ENCODE assay signal across 25 cellular contexts in genomic region chr15:95150466-95150865, GRCh38.
DNase-seq lines count a peak whose midpoint lies in the region; FAIRE-seq and TF ChIP-seq lines count a peak whose summit lies in the region.
"Had no signal": no experiment of that assay in that cellular context is flagged by ENCODE, and none has a peak within 500 bp of the region (broad histone marks: within the 10 kb centered on the region; RNA-seq: fewer than 3 reads in every experiment).

No MANE protein-coding gene starts in this region.

- H3K9me1 ChIP-seq in keratinocyte (ENCODE audit: control insufficient read depth, extremely low read depth, insufficient read depth, low read length): no peaks in the 10 kb centered on the region

- DNase-seq in H4 (ENCODE audit: low spot score) (peak; percentile 70), keratinocyte (ENCODE audit: low read depth, low spot score) (no peak), urothelium cell line (ENCODE audit: low spot score) (no peak), tibial nerve (ENCODE audit: low spot score in 2 of 2) (no peak), globus pallidus (ENCODE audit: low spot score) (no peak)
- DNase-seq: 8988T; ACHN; BE2C; C1 segment of cervical spinal cord; CD4-positive, alpha-beta memory T cell; CD4-positive, CD25-positive, alpha-beta regulatory T cell; CD8-positive, alpha-beta memory T cell; COR-L47; DMS 273 treated with DMSO at 0.1 percent for 48 hours; DMS153; DMS53; DMS79; DND-41; EL; GDM1 had no signal

- no peak overlapping the region for H3K4me2 ChIP-seq in keratinocyte (ENCODE audit: control insufficient read depth, extremely low read depth, insufficient read depth, low read depth, low read length)
- H3K4me2 ChIP-seq: BLaER1 had no signal

- dilution Hi-C loops in keratinocyte (cut with MboI; ENCODE audit: extremely low pct_ligation_motif_present, low sequenced_read_pairs): no loop called here

- no peak overlapping the region for H3K9ac ChIP-seq in keratinocyte (ENCODE audit: control insufficient read depth, extremely low read depth, insufficient read depth, low read length)
- H3K9ac ChIP-seq: BLaER1 had no signal

- H4K20me1 ChIP-seq in keratinocyte (ENCODE audit: control insufficient read depth, extremely low read depth, insufficient read depth, low read length): no peaks in the 10 kb centered on the region
- H4K20me1 ChIP-seq: BLaER1 had no signal

- no peaks in the 10 kb centered on the region for H3K27me3 ChIP-seq in keratinocyte (ENCODE audit: control insufficient read depth, extremely low read depth, insufficient read depth, low read length)
- H3K27me3 ChIP-seq in tibial nerve: no peaks in the 10 kb centered on the region
- H3K27me3 ChIP-seq: BE2C, BLaER1 had no signal

- H3K36me3 ChIP-seq in keratinocyte (ENCODE audit: control insufficient read depth in 2 of 2, extremely low read depth in 1 of 2, insufficient read depth in 2 of 2, low read length in 2 of 2): no peaks in the 10 kb centered on the region
- no peaks in the 10 kb centered on the region for H3K36me3 ChIP-seq in tibial nerve
- H3K36me3 ChIP-seq: BE2C, BLaER1 had no signal

- no peaks in the 10 kb centered on the region for H3K4me1 ChIP-seq in keratinocyte (ENCODE audit: control insufficient read depth, extremely low read depth, insufficient read depth, low read length)
- no peaks in the 10 kb centered on the region for H3K4me1 ChIP-seq in tibial nerve
- H3K4me1 ChIP-seq: BE2C, BLaER1 had no signal

- H3K9me3 ChIP-seq in keratinocyte (ENCODE audit: control insufficient read depth, low read depth, low read length) (no peaks in the 10 kb centered on the region), tibial nerve (peaks cover 0 to 5% (median 0%) of the 10 kb centered on the region in 4 donors)
- H3K9me3 ChIP-seq: BE2C had no signal

- no peaks in the 10 kb centered on the region for H3K79me2 ChIP-seq in keratinocyte (ENCODE audit: control insufficient read depth, insufficient read depth, low read length)

- FAIRE-seq in keratinocyte (lab: Jason Lieb, UNC): no peak
- FAIRE-seq in urothelium cell line (lab: Jason Lieb, UNC): peak; percentile 35
- FAIRE-seq: A204.1, GM12878, GM12892, GM18507 had no signal

- no peak for TF ChIP-seq CTCF in keratinocyte (optimal IDR thresholded peaks at IDR 0.05 in 1 of 3, IDR thresholded peaks at IDR 0.05 in 1 of 3, conservative IDR thresholded peaks at IDR 0.05 in 1 of 3; ENCODE audit: extremely low read depth in 1 of 3, insufficient read depth in 2 of 3, low read length in 3 of 3)
- TF ChIP-seq CTCF in tibial nerve (IDR thresholded peaks at IDR 0.05): no peak

- H2AFZ ChIP-seq in keratinocyte (ENCODE audit: control insufficient read depth, low read length): peak overlapping the region; percentile 2

- WGBS in tibial nerve, 2 donors: 86 to 91% methylated on average over 10 of the region's 10 CpGs

- no peak for TF ChIP-seq EP300 in tibial nerve (IDR thresholded peaks at IDR 0.05)

- H3K4me3 ChIP-seq in keratinocyte (ENCODE audit: control insufficient read depth in 2 of 3, extremely low read depth in 1 of 3, insufficient read depth in 2 of 3, low read depth in 1 of 3, low read length in 3 of 3) (no peak overlapping the region), tibial nerve (no peak overlapping the region)
- H3K4me3 ChIP-seq: BLaER1, GM12878 had no signal

- H3K27ac ChIP-seq in keratinocyte (ENCODE audit: control insufficient read depth, insufficient read depth, low read length) (no peak overlapping the region), tibial nerve (no peak overlapping the region)
- H3K27ac ChIP-seq: BLaER1 had no signal

- TF ChIP-seq POLR2A in tibial nerve (IDR thresholded peaks at IDR 0.05): no peak
